In the genomic region with DNA sequence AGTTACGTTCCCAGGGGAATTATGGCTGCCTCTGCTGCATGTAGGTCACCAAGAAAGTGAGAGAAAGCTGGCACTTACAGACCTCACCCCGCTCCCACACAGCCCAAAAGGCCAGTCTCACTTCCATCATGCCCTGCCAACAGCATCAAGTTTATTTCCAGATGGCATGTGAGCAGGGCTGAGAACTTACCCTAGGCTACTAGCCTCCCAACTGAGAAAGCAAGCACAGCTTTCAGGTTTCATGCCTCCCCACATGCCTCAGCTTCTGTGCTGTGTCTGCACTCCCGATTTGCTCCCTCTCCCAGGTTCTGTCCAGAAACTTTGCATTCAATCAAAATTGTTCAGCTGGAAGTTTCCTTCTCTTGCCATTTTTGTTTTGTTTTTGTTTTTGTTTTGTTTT, we compare ENCODE assay signal across 11 cellular contexts. TPM values are rescaled to one million over a fixed set of nuclear protein-coding genes. Genes with fewer than 3 reads are reported as not detected.
"Had no signal": no experiment of that assay in that cellular context is flagged by ENCODE, and none has a peak within 500 bp of the region (broad histone marks: within the 10 kb centered on the region; RNA-seq: fewer than 3 reads in every experiment).

No MANE protein-coding gene starts in this region.

- H3K4me3 ChIP-seq: K562 had no signal

- FAIRE-seq: HepG2, HTR-8/SVneo, K562 had no signal

- H3K4me2 ChIP-seq: KMS-11 had no signal

- DNase-seq: IMR-90, KBM-7, KG1 had no signal

- ATAC-seq: HepG2, K562 had no signal

- H3K27ac ChIP-seq: HL-60, KMS-11 had no signal

- H3K9ac ChIP-seq: KMS-11 had no signal

RNA-seq across cellular contexts. Expression of gene CRB1, which starts 59.1 kb away (rescaled TPM):
- total RNA-seq: HepG2, HT-29, HT1080, IMR-90, K562 had no signal
- polyA plus RNA-seq: IgD-negative memory B cell, IMR-90 had no signal
